8 cellular contexts compared by ENCODE assay signal in the genomic region with DNA sequence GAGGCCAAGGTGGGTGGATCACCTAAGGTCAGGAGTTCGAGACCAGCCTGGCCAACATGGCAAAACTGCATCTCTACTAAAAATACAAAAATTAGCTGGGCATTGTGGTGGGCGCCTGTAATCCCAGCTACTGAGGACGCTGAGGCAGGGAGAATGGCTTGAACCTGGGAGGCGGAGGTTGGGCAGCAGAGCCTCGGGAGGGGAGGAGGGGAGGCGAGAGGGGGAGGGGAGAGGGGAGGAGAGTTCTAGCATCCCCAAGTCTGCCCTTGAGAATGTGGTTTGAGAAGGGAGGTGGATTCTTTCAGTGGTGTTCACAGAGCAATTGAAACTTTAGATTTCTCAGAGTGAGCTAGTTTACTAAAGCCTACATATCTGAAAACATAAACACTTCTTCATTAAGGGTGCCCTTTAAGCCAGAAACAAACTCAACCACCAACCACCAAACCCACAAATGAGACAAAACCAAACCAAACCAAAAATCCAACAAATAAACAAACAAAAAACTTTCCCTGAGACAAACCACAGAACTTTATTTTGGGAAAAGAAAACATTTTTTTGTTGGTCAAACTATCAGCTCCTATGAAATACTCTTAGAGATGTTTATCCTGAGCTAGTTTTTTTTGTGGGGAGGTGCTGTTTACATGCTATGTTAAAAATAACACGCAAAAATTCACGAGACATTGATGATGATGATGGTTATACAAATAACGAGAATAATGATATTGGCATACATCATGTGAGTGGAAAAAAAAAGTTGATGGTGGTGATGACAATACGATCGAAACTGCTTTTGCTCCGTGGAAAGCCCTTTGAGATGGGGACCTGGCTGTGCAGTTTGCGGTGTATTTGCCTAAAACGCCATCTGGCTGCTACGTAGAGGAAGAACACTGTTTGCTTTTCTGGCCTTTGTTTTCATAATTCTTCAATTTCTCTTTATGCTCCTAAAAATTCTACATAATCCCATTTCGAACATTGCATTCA.
DNase-seq lines count a peak whose midpoint lies in the region; ATAC-seq lines count a peak whose summit lies in the region.

No MANE protein-coding gene starts in this region.

- ATAC-seq in HG02870 (IDR thresholded peaks at IDR 0.05; ENCODE audit: unreplicated experiment) (peak; percentile 34), GM19455 (IDR thresholded peaks at IDR 0.05; ENCODE audit: unreplicated experiment) (no peak)

- DNase-seq in activated CD8-positive, alpha-beta memory T cell treated with anti-CD3 and anti-CD28 coated beads, Interleukin-2, amount 50 U/mL, for 4 hours = peak; percentile 33
- DNase-seq in activated CD8-positive, alpha-beta memory T cell treated with anti-CD3 and anti-CD28 coated beads, Interleukin-2, amount 50 U/mL, for 48 hours = no peak
- DNase-seq in NCI-H748 (lab: John Stamatoyannopoulos, UW; ENCODE audit: unreplicated experiment) = peak; percentile 67
- DNase-seq in activated effector memory CD4-positive, alpha-beta T cell treated with anti-CD3 and anti-CD28 coated beads, Interleukin-2, amount 50 U/mL, for 16 hours = peak; percentile 77
- DNase-seq in germinal center (ENCODE audit: low spot score) = peak; percentile 39
- DNase-seq in stimulated activated CD4-positive, alpha-beta T cell treated with anti-CD3 and anti-CD28 coated beads, Interleukin-4, amount 100 ng/mL, for 4 hours = peak; percentile 13 to 46
